16 cellular contexts compared by ENCODE assay signal in genomic region chr1:20470174-20470573, GRCh38. TPM values are rescaled to one million over a fixed set of nuclear protein-coding genes. Genes with fewer than 3 reads are reported as not detected.
DNase-seq lines count a peak whose midpoint lies in the region; ATAC-seq, FAIRE-seq and TF ChIP-seq lines count a peak whose summit lies in the region.
"Had no signal": no experiment of that assay in that cellular context is flagged by ENCODE, and none has a peak within 500 bp of the region (broad histone marks: within the 10 kb centered on the region; RNA-seq: fewer than 3 reads in every experiment).

No MANE protein-coding gene starts in this region.

- H3K27ac ChIP-seq in heart right ventricle (no peak overlapping the region), small intestine (ENCODE audit: low read depth in 1 of 2, low read length in 1 of 2) (no peak overlapping the region), WERI-Rb-1 (no peak overlapping the region)
- H3K27ac ChIP-seq: esophagus squamous epithelium, lower lobe of right lung had no signal

- H3K4me3 ChIP-seq in heart right ventricle (no peak overlapping the region), small intestine (ENCODE audit: low read depth in 1 of 2, low read length in 2 of 2) (no peak overlapping the region), WERI-Rb-1 (ENCODE audit: low read depth, low read length) (no peak overlapping the region)
- H3K4me3 ChIP-seq: esophagus squamous epithelium, lower lobe of right lung had no signal

- no peaks in the 10 kb centered on the region for H3K36me3 Mint-ChIP-seq in activated T-cell treated with anti-CD3 and anti-CD28 coated beads, Interleukin-2, amount 50 U/mL, for 72 hours (ENCODE audit: insufficient read depth in 2 of 2)
- H3K36me3 Mint-ChIP-seq in CD14-positive monocyte = no peaks in the 10 kb centered on the region
- H3K36me3 Mint-ChIP-seq: CD8-positive, alpha-beta memory T cell had no signal

- no peak for FAIRE-seq in small intestine (lab: Jason Lieb, UNC)
- FAIRE-seq: A204.1, colon had no signal

- H3K36me3 ChIP-seq in heart right ventricle (no peaks in the 10 kb centered on the region), small intestine (ENCODE audit: control insufficient read depth in 2 of 2, insufficient read depth in 2 of 2, low read length in 2 of 2) (no peaks in the 10 kb centered on the region), WERI-Rb-1 (no peaks in the 10 kb centered on the region)
- H3K36me3 ChIP-seq: esophagus squamous epithelium, lower lobe of right lung had no signal

- H3K9me3 ChIP-seq in heart right ventricle (no peaks in the 10 kb centered on the region), small intestine (ENCODE audit: control insufficient read depth, low read depth) (no peaks in the 10 kb centered on the region), WERI-Rb-1 (ENCODE audit: severe bottlenecking) (no peaks in the 10 kb centered on the region)
- H3K9me3 ChIP-seq: esophagus squamous epithelium, lower lobe of right lung had no signal

- DNase-seq in NCI-H146 (lab: John Stamatoyannopoulos, UW) (peak; percentile 16), NCI-H146 treated with DMSO at 0.1 percent for 48 hours (lab: John Stamatoyannopoulos, UW; ENCODE audit: unreplicated experiment) (no peak), NCI-H774 (lab: John Stamatoyannopoulos, UW) (peak; percentile 7), heart right ventricle (no peak), small intestine (peak; percentile 92), CD14-positive monocyte (ENCODE audit: low spot score) (no peak), WERI-Rb-1 (no peak)
- DNase-seq in activated T-cell treated with anti-CD3 and anti-CD28 coated beads, Interleukin-2, amount 50 U/mL, for 72 hours = no peak
- DNase-seq: activated CD4-positive, alpha-beta T cell treated with anti-CD3 and anti-CD28 coated beads for 4 hours; activated T-cell treated with anti-CD3 and anti-CD28 coated beads, Interleukin-2, amount 50 U/mL, for 24 hours; amniotic stem cell; CD8-positive, alpha-beta memory T cell; esophagus squamous epithelium; lower lobe of right lung had no signal

- peaks cover 11% of the 10 kb centered on the region for H3K4me1 Mint-ChIP-seq in activated T-cell treated with anti-CD3 and anti-CD28 coated beads, Interleukin-2, amount 50 U/mL, for 72 hours (ENCODE audit: low read depth)
- peaks cover 3% of the 10 kb centered on the region for H3K4me1 Mint-ChIP-seq in CD14-positive monocyte
- H3K4me1 Mint-ChIP-seq: CD8-positive, alpha-beta memory T cell had no signal

- WGBS in heart right ventricle, 2 donors = 63 to 67% methylated on average over 4 of the region's 4 CpGs
- WGBS in small intestine, 3 donors = 25 to 60% (median 39%) methylated on average over 4 of the region's 4 CpGs

- peak in 7 of 8 donors; percentile 53 to 83 (median 74) for ATAC-seq in heart right ventricle
- no peak for ATAC-seq in activated T-cell treated with anti-CD3 and anti-CD28 coated beads, Interleukin-2, amount 50 U/mL, for 72 hours (replicated peaks in 1 of 2)
- ATAC-seq: lower lobe of right lung had no signal

- H3K27me3 Mint-ChIP-seq in activated T-cell treated with anti-CD3 and anti-CD28 coated beads, Interleukin-2, amount 50 U/mL, for 72 hours (ENCODE audit: low read depth) = peaks cover 41% of the 10 kb centered on the region
- peaks cover 21 to 35% (median 26%) of the 10 kb centered on the region in 3 donors for H3K27me3 Mint-ChIP-seq in CD14-positive monocyte (ENCODE audit: low read depth in 3 of 3)

- TF ChIP-seq CTCF in heart right ventricle (IDR thresholded peaks at IDR 0.05) (no peak), CD14-positive monocyte (IDR thresholded peaks at IDR 0.05) (no peak), WERI-Rb-1 (IDR thresholded peaks at IDR 0.05; ENCODE audit: low read depth, low read length) (no peak)

- no peak overlapping the region for H3K27ac Mint-ChIP-seq in activated T-cell treated with anti-CD3 and anti-CD28 coated beads, Interleukin-2, amount 50 U/mL, for 72 hours
- H3K27ac Mint-ChIP-seq in CD14-positive monocyte = no peak overlapping the region
- H3K27ac Mint-ChIP-seq: activated T-cell treated with anti-CD3 and anti-CD28 coated beads, Interleukin-2, amount 50 U/mL, for 24 hours had no signal

- no peaks in the 10 kb centered on the region for H3K9me3 Mint-ChIP-seq in activated T-cell treated with anti-CD3 and anti-CD28 coated beads, Interleukin-2, amount 50 U/mL, for 72 hours
- no peaks in the 10 kb centered on the region for H3K9me3 Mint-ChIP-seq in CD14-positive monocyte
- H3K9me3 Mint-ChIP-seq: activated T-cell treated with anti-CD3 and anti-CD28 coated beads, Interleukin-2, amount 50 U/mL, for 24 hours; CD8-positive, alpha-beta memory T cell had no signal

- intact Hi-C loops in heart right ventricle (cut with DNase I) (loop anchor here in 1 of 10 donors (5.0 kb wide), 1 partner anchor 38 kb away; no protein-coding TSS in a partner anchor), CD14-positive monocyte (cut with micrococcal nuclease) (no loop called here)

- H3K4me3 Mint-ChIP-seq in activated T-cell treated with anti-CD3 and anti-CD28 coated beads, Interleukin-2, amount 50 U/mL, for 72 hours = no peak overlapping the region
- no peak overlapping the region for H3K4me3 Mint-ChIP-seq in CD14-positive monocyte
- H3K4me3 Mint-ChIP-seq: activated T-cell treated with anti-CD3 and anti-CD28 coated beads, Interleukin-2, amount 50 U/mL, for 24 hours; CD8-positive, alpha-beta memory T cell had no signal

- H3K27me3 ChIP-seq in heart right ventricle = peaks cover 0 to 37% (median 19%) of the 10 kb centered on the region in 7 donors
- no peaks in the 10 kb centered on the region for H3K27me3 ChIP-seq in small intestine (ENCODE audit: control insufficient read depth in 2 of 2, insufficient read depth in 2 of 2, low read length in 2 of 2)
- peaks cover 5% of the 10 kb centered on the region for H3K27me3 ChIP-seq in WERI-Rb-1 (ENCODE audit: insufficient read depth, low read depth, severe bottlenecking)

- H3K4me1 ChIP-seq in heart right ventricle (peaks cover 0 to 7% (median 0%) of the 10 kb centered on the region in 9 donors), small intestine (ENCODE audit: control insufficient read depth in 2 of 2, insufficient read depth in 1 of 2, low read depth in 1 of 2, low read length in 1 of 2) (peaks cover 0 to 4% of the 10 kb centered on the region in 2 donors)
- H3K4me1 ChIP-seq: lower lobe of right lung had no signal

RNA-seq across cellular contexts. Expression of gene CAMK2N1, which starts 15.8 kb away (rescaled TPM):
- total RNA-seq in heart right ventricle = 10 to 100 TPM in 4 of 10 donors, 1 to 10 TPM in 6; 4.0 to 12.9 (median 8.5) TPM
- polyA plus RNA-seq in heart right ventricle = 10 to 100 TPM in 1 of 2 donors, 1 to 10 TPM in 1; 4.7 to 10.6 TPM
- polyA plus RNA-seq in small intestine = 100 to 1,000 TPM in 2 of 3 donors, 10 to 100 TPM in 1; 27.0 to 126 (median 120) TPM
- 1 to 10 TPM; 1.2 to 3.0 TPM for total RNA-seq in activated T-cell treated with anti-CD3 and anti-CD28 coated beads, Interleukin-2, amount 50 U/mL, for 72 hours
- not detected for polyA plus RNA-seq in CD14-positive monocyte

RNA-seq across cellular contexts. Expression of gene MUL1, which starts 37.8 kb away (rescaled TPM):
- total RNA-seq in heart right ventricle = 10 to 100 TPM; 33.7 to 60.3 (median 43.2) TPM
- polyA plus RNA-seq in heart right ventricle (10 to 100 TPM in 1 of 2 donors, 1 to 10 TPM in 1; 7.6 to 36.4 TPM), small intestine (10 to 100 TPM in 2 of 3 donors, 1 to 10 TPM in 1; 6.9 to 22.6 (median 10.8) TPM), CD14-positive monocyte (10 to 100 TPM; 25.8 to 28.1 TPM)
- total RNA-seq in activated T-cell treated with anti-CD3 and anti-CD28 coated beads, Interleukin-2, amount 50 U/mL, for 72 hours = 10 to 100 TPM; 17.0 to 20.1 TPM

Comparison
In these comparisons a context has a peak if more than half of its experiments do, and no peak if none do; other contexts are left out.
1. DNase-seq: peak in NCI-H146 (single experiment), NCI-H774 (single experiment) and small intestine (single experiment); none in NCI-H146 treated with DMSO at 0.1 percent for 48 hours (single experiment), heart right ventricle (0 of 2), activated T-cell treated with anti-CD3 and anti-CD28 coated beads, Interleukin-2, amount 50 U/mL, for 72 hours (0 of 2), CD14-positive monocyte (single experiment) and WERI-Rb-1 (single experiment).
2. ATAC-seq: peak in heart right ventricle (7 of 8); none in activated T-cell treated with anti-CD3 and anti-CD28 coated beads, Interleukin-2, amount 50 U/mL, for 72 hours (0 of 2).
3. RNA of gene CAMK2N1, which starts 15.8 kb away (polyA plus RNA-seq): 27.0 to 126 TPM in small intestine and 4.7 to 10.6 TPM in heart right ventricle; not detected in CD14-positive monocyte; every median in the first group is over 4 times any median in the second.